1 cellular context compared by ENCODE assay signal in the genomic region with DNA sequence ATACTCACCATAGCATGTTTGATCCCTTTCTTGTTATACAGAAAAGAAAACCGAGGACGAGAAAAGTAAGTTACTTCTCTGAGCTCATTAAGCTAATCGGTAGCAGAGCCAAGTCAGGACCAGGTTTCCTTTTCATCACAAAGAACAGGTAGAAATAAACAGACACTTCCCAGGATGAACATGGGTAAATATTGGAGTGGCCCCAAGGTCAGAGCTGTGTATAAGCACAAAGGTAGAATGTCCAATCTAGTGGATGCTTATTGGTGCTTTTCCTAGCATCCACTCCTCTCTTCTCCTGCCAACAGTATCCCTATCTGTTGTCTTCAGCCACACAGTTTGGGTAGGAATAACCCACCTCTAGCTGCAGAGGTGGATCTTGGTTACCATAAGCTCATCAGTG.
TF ChIP-seq lines count a peak whose summit lies in the region.

No MANE protein-coding gene starts in this region.

TF ChIP-seq in H1, 55 proteins besides CTCF, POLR2A, EP300 and RAD21 (continued from another document):
- TF ChIP-seq, protein P1, sequence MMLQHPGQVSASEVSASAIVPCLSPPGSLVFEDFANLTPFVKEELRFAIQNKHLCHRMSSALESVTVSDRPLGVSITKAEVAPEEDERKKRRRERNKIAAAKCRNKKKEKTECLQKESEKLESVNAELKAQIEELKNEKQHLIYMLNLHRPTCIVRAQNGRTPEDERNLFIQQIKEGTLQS (IDR thresholded peaks at IDR 0.05; ENCODE audit: insufficient read depth, low read depth, low read length), result no peak
- TF ChIP-seq MAX (IDR thresholded peaks at IDR 0.05) (no peak), BCL11A (IDR thresholded peaks at IDR 0.05; ENCODE audit: low read depth in 2 of 2, low read length in 2 of 2) (no peak), SUZ12 (IDR thresholded peaks at IDR 0.05; ENCODE audit: low read length) (no peak)
